ENCODE assay signal across 13 cellular contexts in genomic region chr6:32182617-32183016, GRCh38. TPM values are rescaled to one million over a fixed set of nuclear protein-coding genes. Genes with fewer than 3 reads are reported as not detected.
DNase-seq lines count a peak whose midpoint lies in the region; FAIRE-seq and TF ChIP-seq lines count a peak whose summit lies in the region.
"Had no signal": no experiment of that assay in that cellular context is flagged by ENCODE, and none has a peak within 500 bp of the region (broad histone marks: within the 10 kb centered on the region; RNA-seq: fewer than 3 reads in every experiment).

No MANE protein-coding gene starts in this region.

- H3K27ac Mint-ChIP-seq in CD14-positive monocyte: peak overlapping the region; percentile 49 to 84 (median 77)

- H3K36me3 ChIP-seq in SK-N-MC (ENCODE audit: insufficient read depth, low read length): peaks cover 38% of the 10 kb centered on the region
- peaks cover 6 to 39% (median 30%) of the 10 kb centered on the region in 4 experiments for H3K36me3 ChIP-seq in H1 (ENCODE audit: control insufficient read depth in 2 of 4, insufficient read depth in 4 of 4, low read length in 3 of 4)
- peaks cover 13 to 60% (median 21%) of the 10 kb centered on the region in 4 donors for H3K36me3 ChIP-seq in sigmoid colon
- H3K36me3 ChIP-seq in small intestine (ENCODE audit: control insufficient read depth in 2 of 2, insufficient read depth in 2 of 2, low read length in 2 of 2): peaks cover 6 to 9% of the 10 kb centered on the region in 2 donors
- H3K36me3 ChIP-seq in smooth muscle cell (ENCODE audit: low read depth): no peaks in the 10 kb centered on the region

- no peak for TF ChIP-seq RAD21 in H1 (IDR thresholded peaks at IDR 0.05 in 1 of 2, conservative IDR thresholded peaks at IDR 0.05 in 1 of 2; ENCODE audit: low read depth in 2 of 2, low read length in 2 of 2)

- H3K27ac ChIP-seq in SK-N-MC (0 out of 2 replicates have a peak overlapping the region, but pooled peaks have one; percentile 13), H1 (ENCODE audit: low read depth, low read length) (no peak overlapping the region; the same call in 1 of the 2 replicates), sigmoid colon (peak overlapping the region; percentile 19 to 99 (median 88)), small intestine (ENCODE audit: low read depth in 1 of 2, low read length in 1 of 2) (peak overlapping the region in 1 of 2 donors; percentile 33), smooth muscle cell (ENCODE audit: low read depth) (no peak overlapping the region)

- peaks cover 0 to 3% of the 10 kb centered on the region in 2 experiments for H4K20me1 ChIP-seq in H1 (replicated peaks in 1 of 2; ENCODE audit: control insufficient read depth in 1 of 2, insufficient read depth in 2 of 2, low read length in 2 of 2)
- no peaks in the 10 kb centered on the region for H4K20me1 ChIP-seq in smooth muscle cell (ENCODE audit: low read depth)

- H2BK20ac ChIP-seq in H1 (ENCODE audit: low read length): no peak overlapping the region

- TF ChIP-seq CTCF in CD14-positive monocyte (IDR thresholded peaks at IDR 0.05) (no peak), H1 (IDR thresholded peaks at IDR 0.05; ENCODE audit: control extremely low read depth in 1 of 3, insufficient read depth in 1 of 3, low read depth in 1 of 3, low read length in 3 of 3) (no peak), sigmoid colon (IDR thresholded peaks at IDR 0.05) (no peak), smooth muscle cell (IDR thresholded peaks at IDR 0.05; ENCODE audit: borderline replicate concordance, insufficient read depth, poor library complexity, severe bottlenecking) (no peak)

- H2BK120ac ChIP-seq in H1 (replicated peaks; ENCODE audit: low read depth, low read length): no peak overlapping the region

- H3K4me3 Mint-ChIP-seq in CD14-positive monocyte: no peak overlapping the region
- H3K4me3 Mint-ChIP-seq: CD4-positive, alpha-beta memory T cell had no signal

- H2BK12ac ChIP-seq in H1 (ENCODE audit: low read depth, low read length): 0 out of 2 replicates have a peak overlapping the region, but pooled peaks have one; percentile 17

- H3K27me3 ChIP-seq in H1 (replicated peaks in 1 of 4; ENCODE audit: control insufficient read depth in 3 of 4, extremely low read depth in 1 of 4, insufficient read depth in 3 of 4, low read length in 3 of 4) (no peaks in the 10 kb centered on the region; a peak in 1 of 7 replicates), sigmoid colon (no peaks in the 10 kb centered on the region), small intestine (ENCODE audit: control insufficient read depth in 2 of 2, insufficient read depth in 2 of 2, low read length in 2 of 2) (no peaks in the 10 kb centered on the region), smooth muscle cell (ENCODE audit: low read depth) (no peaks in the 10 kb centered on the region)
- H3K27me3 ChIP-seq: dorsolateral prefrontal cortex had no signal

- no peak overlapping the region for H4K91ac ChIP-seq in H1 (replicated peaks; ENCODE audit: insufficient read length, low read length)

- TF ChIP-seq EP300 in H1 (IDR thresholded peaks at IDR 0.05; ENCODE audit: borderline replicate concordance in 1 of 2, low read depth in 2 of 2, low read length in 2 of 2) (no peak), sigmoid colon (IDR thresholded peaks at IDR 0.05) (no peak)

- H3K27me3 Mint-ChIP-seq in CD14-positive monocyte (ENCODE audit: low read depth in 3 of 3): peaks cover 0 to 3% (median 2%) of the 10 kb centered on the region in 3 donors
- H3K27me3 Mint-ChIP-seq: CD4-positive, alpha-beta memory T cell had no signal

- no peak overlapping the region for H3K14ac ChIP-seq in H1 (ENCODE audit: insufficient read length)

- no peak overlapping the region for H2AK5ac ChIP-seq in H1 (ENCODE audit: low read depth, low read length)

- H3K4me1 ChIP-seq in H1 (replicated peaks in 1 of 4; ENCODE audit: control insufficient read depth in 3 of 4, insufficient read depth in 4 of 4, low read length in 3 of 4) (peaks cover 0 to 8% (median under 1%) of the 10 kb centered on the region in 4 experiments; a peak in 4 of 7 replicates), sigmoid colon (peaks cover 0 to 67% (median 41%) of the 10 kb centered on the region in 4 donors), small intestine (ENCODE audit: control insufficient read depth in 2 of 2, insufficient read depth in 1 of 2, low read depth in 1 of 2, low read length in 1 of 2) (peaks cover 0 to 7% of the 10 kb centered on the region in 2 donors), smooth muscle cell (ENCODE audit: low read depth) (peaks cover 3% of the 10 kb centered on the region)

- no peak for FAIRE-seq in H1 (lab: Jason Lieb, UNC)
- FAIRE-seq in small intestine (lab: Jason Lieb, UNC): no peak
- no peak for FAIRE-seq in HTR-8/SVneo (lab: Jason Lieb, UNC)

- DNase-seq in CD14-positive monocyte (ENCODE audit: low spot score) (no peak), SK-N-MC (ENCODE audit: low read depth, low spot score) (no peak), H1 (ENCODE audit: low read depth in 1 of 2, low spot score in 2 of 2) (no peak), sigmoid colon (no peak), small intestine (no peak), HTR-8/SVneo (ENCODE audit: insufficient read length, low spot score) (no peak), smooth muscle cell (lab: John Stamatoyannopoulos, UW; ENCODE audit: unreplicated experiment) (no peak)
- DNase-seq: dorsolateral prefrontal cortex, NCI-H187 treated with DMSO at 0.1 percent for 48 hours, NCI-H69, occipital lobe, T-helper 1 cell had no signal

- intact Hi-C loops in CD14-positive monocyte (cut with micrococcal nuclease) (no loop called here), sigmoid colon (cut with DNase I) (no loop called here)

- H3K4ac ChIP-seq in H1 (replicated peaks; ENCODE audit: insufficient read length, low read depth, low read length): no peak overlapping the region

- H3F3A ChIP-seq in smooth muscle cell (ENCODE audit: low read depth): peaks cover 15% of the 10 kb centered on the region

- no peaks in the 10 kb centered on the region for H3K9me3 ChIP-seq in SK-N-MC (ENCODE audit: low read depth, low read length)
- H3K9me3 ChIP-seq in H1 (ENCODE audit: insufficient read depth in 2 of 2, low read depth in 1 of 2, low read length in 1 of 2): no peaks in the 10 kb centered on the region
- no peaks in the 10 kb centered on the region for H3K9me3 ChIP-seq in sigmoid colon
- H3K9me3 ChIP-seq in small intestine (ENCODE audit: control insufficient read depth, low read depth): no peaks in the 10 kb centered on the region
- no peaks in the 10 kb centered on the region for H3K9me3 ChIP-seq in smooth muscle cell (replicated peaks; ENCODE audit: low read depth)

- H3K36me3 Mint-ChIP-seq in CD14-positive monocyte: peaks cover 54 to 67% of the 10 kb centered on the region in 2 donors

- no peak for TF ChIP-seq POLR2A in H1 (IDR thresholded peaks at IDR 0.05; ENCODE audit: control extremely low read depth in 1 of 2, low read depth in 2 of 2, low read length in 2 of 2)
- TF ChIP-seq POLR2A in sigmoid colon (IDR thresholded peaks at IDR 0.05): no peak

- peaks cover 7% of the 10 kb centered on the region for H3K79me1 ChIP-seq in H1 (ENCODE audit: low read depth, low read length)

- no peak overlapping the region for H4K8ac ChIP-seq in H1 (ENCODE audit: extremely low read depth, insufficient read depth, low read length)

- no peak overlapping the region for H3K56ac ChIP-seq in H1 (replicated peaks; ENCODE audit: insufficient read length, low read depth, low read length)

- H3K4me1 Mint-ChIP-seq in CD14-positive monocyte: peaks cover 69% of the 10 kb centered on the region

- no peak overlapping the region for H3K18ac ChIP-seq in H1 (ENCODE audit: extremely low read depth, low read length)

- H3K23ac ChIP-seq in H1 (ENCODE audit: insufficient read length): no peak overlapping the region

- no peak overlapping the region for H2BK15ac ChIP-seq in H1 (ENCODE audit: low read length)

- WGBS in H1 (ENCODE audit: extremely low coverage in 1 of 2, insufficient coverage in 1 of 2, insufficient read length in 1 of 2, insufficient replicate concordance in 2 of 2, low coverage in 1 of 2, low lambda C conversion rate in 2 of 2, missing lambda C conversion rate in 1 of 2), 2 experiments: 94% methylated on average over 10 of the region's 10 CpGs; no CpG with 5 or more reads in 1 of the 2 experiments
- 90 to 92% methylated on average over 10 of the region's 10 CpGs for WGBS in sigmoid colon, 2 donors
- WGBS in small intestine, 3 donors: 84 to 90% (median 84%) methylated on average over 10 of the region's 10 CpGs
- WGBS in smooth muscle cell (ENCODE audit: low lambda C conversion rate): 94% methylated on average over 10 of the region's 10 CpGs

- H3K9me3 Mint-ChIP-seq in CD14-positive monocyte: no peaks in the 10 kb centered on the region

- no peak overlapping the region for H3K9ac ChIP-seq in SK-N-MC (ENCODE audit: insufficient read length)
- H3K9ac ChIP-seq in H1 (replicated peaks in 1 of 4; ENCODE audit: extremely low read depth in 1 of 4, low read depth in 3 of 4, low read length in 3 of 4): no peak overlapping the region
- no peak overlapping the region for H3K9ac ChIP-seq in smooth muscle cell (ENCODE audit: low read depth)

- H3K79me2 ChIP-seq in H1 (ENCODE audit: control insufficient read depth in 1 of 2, insufficient read depth in 2 of 2, low read length in 2 of 2): peaks cover 0 to 12% of the 10 kb centered on the region in 2 experiments; a peak in 2 of 4 replicates
- peaks cover 11% of the 10 kb centered on the region for H3K79me2 ChIP-seq in smooth muscle cell (ENCODE audit: low read depth)

- H3K4me2 ChIP-seq in H1 (ENCODE audit: insufficient read depth in 1 of 2, low read depth in 2 of 2, low read length in 2 of 2): no peak overlapping the region
- H3K4me2 ChIP-seq in smooth muscle cell: no peak overlapping the region

- H3K4me3 ChIP-seq in SK-N-MC (no peak overlapping the region), H1 (ENCODE audit: extremely low read depth in 1 of 4, insufficient read depth in 2 of 4, low read depth in 3 of 4, low read length in 4 of 4) (no peak overlapping the region), sigmoid colon (no peak overlapping the region), small intestine (ENCODE audit: low read depth in 1 of 2, low read length in 2 of 2) (no peak overlapping the region), smooth muscle cell (no peak overlapping the region)
- H3K4me3 ChIP-seq: dorsolateral prefrontal cortex had no signal

- peak overlapping the region; percentile 4; the same call in 1 of the 2 replicates for H2BK5ac ChIP-seq in H1 (ENCODE audit: low read depth, low read length)

- POLR2A ChIA-PET in H1 (lab: Charles Lee; ENCODE audit: partially characterized antibody): interaction anchor here (1.0 to 7.9 kb wide), 6 partner anchors 10 to 788 kb away, joined by 3 to 194 read pairs (median 4); partner anchors contain the start of genes GPSM3, PBX2 and PRRT1

- CTCF ChIA-PET in H1 (lab: Charles Lee; ENCODE audit: partially characterized antibody): interaction anchor here (1.1 to 2.0 kb wide), 7 partner anchors 10 to 66 kb away, joined by 3 to 8 read pairs (median 3); partner anchors contain the start of gene EGFL8

- H2AFZ ChIP-seq in H1 (ENCODE audit: low read length): no peak overlapping the region
- no peak overlapping the region for H2AFZ ChIP-seq in smooth muscle cell (ENCODE audit: low read depth)

- peaks cover 10% of the 10 kb centered on the region for H3K23me2 ChIP-seq in H1 (ENCODE audit: low read depth, low read length)

- H4K5ac ChIP-seq in H1 (ENCODE audit: insufficient read length, low read depth, low read length): no peak overlapping the region

RNA-seq across cellular contexts. Expression of gene AGER, which starts 1.4 kb away (rescaled TPM):
- under 1 TPM in 1 of 2 donors, not detected in 1; 0.60 TPM for polyA plus RNA-seq in CD14-positive monocyte
- total RNA-seq in H1 (2021; fragmentation: NEBNext Ultra II Directional; extraction: Animal tissue kit (Norgen Biotek cat#: 25700)): 9.6 and 10.9 TPM in 2 replicates
- polyA plus RNA-seq in H1 (2011; rRNA removed): 3.8 and 5.5 TPM in 2 replicates
- 7.7 TPM for polyA plus RNA-seq in H1 (2011; cell fraction: cytosol; rRNA removed)
- polyA plus RNA-seq in H1 (2011; cell fraction: nucleus; rRNA removed): 72.9 TPM
- polyA plus RNA-seq in H1 (2012, experiment 1 of 2): 13.2 to 17.1 TPM (median 14.7 TPM) in 4 replicates
- 7.8 TPM for polyA plus RNA-seq in H1 (2012, experiment 2 of 2)
- 9.7 TPM for polyA plus RNA-seq in H1 (2013, experiment 1 of 2)
- 8.4 TPM for polyA plus RNA-seq in H1 (2013, experiment 2 of 2)
- 1.5 and 2.4 TPM in 2 replicates for polyA minus RNA-seq in H1 (2011; rRNA and poly(A)+ RNA removed)
- polyA minus RNA-seq in H1 (2011; cell fraction: cytosol; rRNA and poly(A)+ RNA removed): 2.1 TPM
- polyA minus RNA-seq in H1 (2011; cell fraction: nucleus; rRNA and poly(A)+ RNA removed): 6.9 TPM
- 1 to 10 TPM; 1.9 to 8.9 (median 5.3) TPM for total RNA-seq in sigmoid colon
- polyA plus RNA-seq in sigmoid colon: 10 to 100 TPM in 1 of 3 donors, 1 to 10 TPM in 1, not detected in 1; 2.4 to 10.6 TPM
- polyA plus RNA-seq in small intestine: 10 to 100 TPM in 1 of 3 donors, 1 to 10 TPM in 2; 3.0 to 12.1 (median 6.4) TPM
- total RNA-seq in smooth muscle cell: 0.81 and 2.6 TPM in 2 replicates
- polyA plus RNA-seq in smooth muscle cell: 2.5 and 6.4 TPM in 2 replicates

RNA-seq across cellular contexts. Expression of gene RNF5, which starts 4.4 kb away (rescaled TPM):
- 100 to 1,000 TPM in 1 of 2 donors, 10 to 100 TPM in 1; 83.5 to 108 TPM for polyA plus RNA-seq in CD14-positive monocyte
- total RNA-seq in H1 (2021; fragmentation: NEBNext Ultra II Directional; extraction: Animal tissue kit (Norgen Biotek cat#: 25700)): 90.0 and 90.3 TPM in 2 replicates
- 145 and 158 TPM in 2 replicates for polyA plus RNA-seq in H1 (2011; rRNA removed)
- polyA plus RNA-seq in H1 (2011; cell fraction: cytosol; rRNA removed): 172 TPM
- polyA plus RNA-seq in H1 (2011; cell fraction: nucleus; rRNA removed): 63.3 TPM
- polyA plus RNA-seq in H1 (2012, experiment 1 of 2): 94.2 to 175 TPM (median 145 TPM) in 4 replicates
- polyA plus RNA-seq in H1 (2012, experiment 2 of 2): 192 TPM
- polyA plus RNA-seq in H1 (2013, experiment 1 of 2): 89.0 TPM
- 93.6 TPM for polyA plus RNA-seq in H1 (2013, experiment 2 of 2)
- 34.5 and 36.0 TPM in 2 replicates for polyA minus RNA-seq in H1 (2011; rRNA and poly(A)+ RNA removed)
- 30.4 TPM for polyA minus RNA-seq in H1 (2011; cell fraction: cytosol; rRNA and poly(A)+ RNA removed)
- polyA minus RNA-seq in H1 (2011; cell fraction: nucleus; rRNA and poly(A)+ RNA removed): 18.5 TPM
- 100 to 1,000 TPM in 2 of 4 donors, 10 to 100 TPM in 2; 61.5 to 118 (median 95.1) TPM for total RNA-seq in sigmoid colon
- polyA plus RNA-seq in sigmoid colon: 100 to 1,000 TPM in 2 of 3 donors, 10 to 100 TPM in 1; 95.2 to 220 (median 189) TPM
- polyA plus RNA-seq in small intestine: 100 to 1,000 TPM; 114 to 232 (median 209) TPM
- 49.3 and 58.1 TPM in 2 replicates for total RNA-seq in smooth muscle cell
- polyA plus RNA-seq in smooth muscle cell: 74.0 and 75.9 TPM in 2 replicates

RNA-seq across cellular contexts. Expression of gene AGPAT1, which starts 6.7 kb away (rescaled TPM):
- 10 to 100 TPM in 1 of 2 donors, 1 to 10 TPM in 1; 9.9 to 11.3 TPM for polyA plus RNA-seq in CD14-positive monocyte
- 96.0 and 101 TPM in 2 replicates for total RNA-seq in H1 (2021; fragmentation: NEBNext Ultra II Directional; extraction: Animal tissue kit (Norgen Biotek cat#: 25700))
- 222 and 287 TPM in 2 replicates for polyA plus RNA-seq in H1 (2011; rRNA removed)
- 133 TPM for polyA plus RNA-seq in H1 (2011; cell fraction: cytosol; rRNA removed)
- 189 TPM for polyA plus RNA-seq in H1 (2011; cell fraction: nucleus; rRNA removed)
- polyA plus RNA-seq in H1 (2012, experiment 1 of 2): 118 to 136 TPM (median 128 TPM) in 4 replicates
- 145 TPM for polyA plus RNA-seq in H1 (2012, experiment 2 of 2)
- polyA plus RNA-seq in H1 (2013, experiment 1 of 2): 100 TPM
- 108 TPM for polyA plus RNA-seq in H1 (2013, experiment 2 of 2)
- polyA minus RNA-seq in H1 (2011; rRNA and poly(A)+ RNA removed): 149 and 233 TPM in 2 replicates
- 107 TPM for polyA minus RNA-seq in H1 (2011; cell fraction: cytosol; rRNA and poly(A)+ RNA removed)
- polyA minus RNA-seq in H1 (2011; cell fraction: nucleus; rRNA and poly(A)+ RNA removed): 64.9 TPM
- total RNA-seq in sigmoid colon: 10 to 100 TPM; 32.4 to 45.7 (median 36.5) TPM
- 10 to 100 TPM; 36.6 to 54.2 (median 37.9) TPM for polyA plus RNA-seq in sigmoid colon
- polyA plus RNA-seq in small intestine: 10 to 100 TPM; 41.9 to 68.4 (median 58.1) TPM
- 60.5 and 71.1 TPM in 2 replicates for total RNA-seq in smooth muscle cell
- polyA plus RNA-seq in smooth muscle cell: 51.8 and 52.4 TPM in 2 replicates

RNA-seq across cellular contexts. Expression of gene PBX2, which starts 7.4 kb away (rescaled TPM):
- polyA plus RNA-seq in CD14-positive monocyte (1 to 10 TPM; 1.9 to 4.0 TPM), H1 (2011; rRNA removed) (102 and 109 TPM in 2 replicates), sigmoid colon (10 to 100 TPM; 16.6 to 55.2 (median 19.8) TPM), small intestine (10 to 100 TPM; 17.6 to 39.5 (median 20.4) TPM), smooth muscle cell (11.6 and 14.0 TPM in 2 replicates)
- 130 and 133 TPM in 2 replicates for total RNA-seq in H1 (2021; fragmentation: NEBNext Ultra II Directional; extraction: Animal tissue kit (Norgen Biotek cat#: 25700))
- 124 TPM for polyA plus RNA-seq in H1 (2011; cell fraction: cytosol; rRNA removed)
- 287 TPM for polyA plus RNA-seq in H1 (2011; cell fraction: nucleus; rRNA removed)
- 114 to 152 TPM (median 137 TPM) in 4 replicates for polyA plus RNA-seq in H1 (2012, experiment 1 of 2)
- polyA plus RNA-seq in H1 (2012, experiment 2 of 2): 73.3 TPM
- polyA plus RNA-seq in H1 (2013, experiment 1 of 2): 77.2 TPM
- 72.5 TPM for polyA plus RNA-seq in H1 (2013, experiment 2 of 2)
- polyA minus RNA-seq in H1 (2011; rRNA and poly(A)+ RNA removed): 105 and 121 TPM in 2 replicates
- 63.4 TPM for polyA minus RNA-seq in H1 (2011; cell fraction: cytosol; rRNA and poly(A)+ RNA removed)
- 68.9 TPM for polyA minus RNA-seq in H1 (2011; cell fraction: nucleus; rRNA and poly(A)+ RNA removed)
- total RNA-seq in sigmoid colon (10 to 100 TPM; 53.6 to 67.7 (median 57.0) TPM), smooth muscle cell (33.2 and 43.6 TPM in 2 replicates)

RNA-seq across cellular contexts. Expression of gene GPSM3, which starts 9.8 kb away (rescaled TPM):
- polyA plus RNA-seq in CD14-positive monocyte (100 to 1,000 TPM in 1 of 2 donors, 10 to 100 TPM in 1; 86.1 to 101 TPM), H1 (2011; rRNA removed) (9.8 and 10.6 TPM in 2 replicates), sigmoid colon (10 to 100 TPM; 15.5 to 56.2 (median 15.6) TPM), small intestine (10 to 100 TPM in 2 of 3 donors, 1 to 10 TPM in 1; 6.0 to 31.3 (median 13.9) TPM), smooth muscle cell (14.2 and 15.6 TPM in 2 replicates)
- total RNA-seq in H1 (2021; fragmentation: NEBNext Ultra II Directional; extraction: Animal tissue kit (Norgen Biotek cat#: 25700)): 6.0 and 6.6 TPM in 2 replicates
- 6.9 TPM for polyA plus RNA-seq in H1 (2011; cell fraction: cytosol; rRNA removed)
- 10.3 TPM for polyA plus RNA-seq in H1 (2011; cell fraction: nucleus; rRNA removed)
- polyA plus RNA-seq in H1 (2012, experiment 1 of 2): 6.3 to 10.7 TPM (median 8.7 TPM) in 4 replicates
- 10.1 TPM for polyA plus RNA-seq in H1 (2012, experiment 2 of 2)
- 6.8 TPM for polyA plus RNA-seq in H1 (2013, experiment 1 of 2)
- 5.9 TPM for polyA plus RNA-seq in H1 (2013, experiment 2 of 2)
- 2.2 and 2.8 TPM in 2 replicates for polyA minus RNA-seq in H1 (2011; rRNA and poly(A)+ RNA removed)
- polyA minus RNA-seq in H1 (2011; cell fraction: cytosol; rRNA and poly(A)+ RNA removed): 3.4 TPM
- 2.4 TPM for polyA minus RNA-seq in H1 (2011; cell fraction: nucleus; rRNA and poly(A)+ RNA removed)
- total RNA-seq in sigmoid colon (10 to 100 TPM in 3 of 4 donors, 1 to 10 TPM in 1; 5.0 to 13.3 (median 10.4) TPM), smooth muscle cell (4.8 and 5.3 TPM in 2 replicates)

Comparison
In these comparisons a context has a peak if more than half of its experiments do, and no peak if none do; other contexts are left out.
1. H3K27ac ChIP-seq: peak in SK-N-MC (single experiment) and sigmoid colon (4 of 4); none in H1 (single experiment) and smooth muscle cell (single experiment).